In genomic region chr11:70506658-70506970, GRCh38 we compare ENCODE assay signal across 21 cellular contexts.
"Had no signal": no experiment of that assay in that cellular context is flagged by ENCODE, and none has a peak within 500 bp of the region (broad histone marks: within the 10 kb centered on the region; RNA-seq: fewer than 3 reads in every experiment).

No MANE protein-coding gene starts in this region.

- ATAC-seq: effector memory CD8-positive, alpha-beta T cell; gastrocnemius medialis; natural killer cell treated with Interleukin-12 subunit alpha and Interleukin-12 subunit beta and Interleukin-15 and Interleukin-18, amount 100 ng/mL, for 72 hours; pancreas; stimulated activated memory B cell treated with anti-CD40 and anti-IgM and Interleukin-4, amounts not matched to agents 10 μg/mL and 1 μg/mL and 100 μg/mL, for 72 hours; upper lobe of right lung had no signal

- DNase-seq: effector memory CD8-positive, alpha-beta T cell; gastrocnemius medialis; mesenchymal stem cell; midbrain; occipital lobe; stimulated activated CD4-positive, alpha-beta T cell treated with anti-CD3 and anti-CD28 coated beads, Interleukin-15, amount 100 ng/mL, for 24 hours; stimulated activated CD4-positive, alpha-beta T cell treated with anti-CD3 and anti-CD28 coated beads, Interleukin-1b, Interleukin-23, amount 100 ng/mL, for 48 hours; stimulated activated CD4-positive, alpha-beta T cell treated with anti-CD3 and anti-CD28 coated beads, Interleukin-4, amount 100 ng/mL, for 24 hours; testis had no signal

- H3K4me1 ChIP-seq: esophagus muscularis mucosa, gastrocnemius medialis, pancreas, prostate gland, testis, tibial nerve, upper lobe of right lung, vagina had no signal

- H3K27ac ChIP-seq: epithelial cell of prostate, esophagus muscularis mucosa, gastrocnemius medialis, neural progenitor cell, pancreas, prostate gland, testis, tibial nerve, upper lobe of right lung, vagina had no signal

- H3K27me3 ChIP-seq: esophagus muscularis mucosa, gastrocnemius medialis, neural progenitor cell, pancreas, testis, tibial nerve, upper lobe of right lung, vagina had no signal

- H3K9me3 ChIP-seq: gastrocnemius medialis, pancreas, prostate gland, testis, upper lobe of right lung, vagina had no signal

- FAIRE-seq: colon, pancreas had no signal

- H3K4me3 ChIP-seq: esophagus muscularis mucosa, gastrocnemius medialis, lung, neural progenitor cell, pancreas, prostate gland, testis, tibial nerve, upper lobe of right lung, vagina had no signal

- H3K9ac ChIP-seq: neural progenitor cell had no signal

- H3K36me3 ChIP-seq: esophagus muscularis mucosa, gastrocnemius medialis, neural progenitor cell, pancreas, prostate gland, tibial nerve, upper lobe of right lung, vagina had no signal
